ENCODE assay signal across 6 cellular contexts in the genomic region with DNA sequence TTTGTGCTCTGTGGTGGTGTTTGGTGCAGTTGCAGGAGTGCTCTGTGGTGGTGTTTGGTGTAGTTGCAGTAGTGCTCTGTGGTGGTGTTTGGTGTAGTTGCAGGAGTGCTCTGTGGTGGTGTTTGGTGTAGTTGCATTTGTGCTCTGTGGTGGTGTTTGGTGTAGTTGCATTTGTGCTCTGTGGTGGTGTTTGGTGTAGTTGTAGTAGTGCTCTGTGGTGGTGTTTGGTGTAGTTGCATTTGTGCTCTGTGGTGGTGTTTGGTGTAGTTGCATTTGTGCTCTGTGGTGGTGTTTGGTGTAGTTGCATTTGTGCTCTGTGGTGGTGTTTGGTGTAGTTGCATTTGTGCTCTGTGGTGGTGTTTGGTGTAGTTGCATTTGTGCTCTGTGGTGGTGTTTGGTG.
DNase-seq lines count a peak whose midpoint lies in the region; ATAC-seq, FAIRE-seq and TF ChIP-seq lines count a peak whose summit lies in the region.
"Not testable (repeated sequence)": the region's sequence is repeated elsewhere in the genome, so short reads cannot be mapped to it uniquely, and the experiment has no call there.

No MANE protein-coding gene starts in this region.

- H3K36me3 ChIP-seq in HEK293 (ENCODE audit: control insufficient read depth in 2 of 2, insufficient read depth in 1 of 2, low read length in 2 of 2); small intestine (ENCODE audit: control insufficient read depth in 2 of 2, insufficient read depth in 2 of 2, low read length in 2 of 2): not testable (repeated sequence)

- ATAC-seq in activated CD8-positive, alpha-beta memory T cell treated with anti-CD3 and anti-CD28 coated beads, Interleukin-2, amount 10 ng/mL, durations not matched to agents 7 days and 5 days; effector memory CD8-positive, alpha-beta T cell (replicated peaks): not testable (repeated sequence)

- H3K4me1 Mint-ChIP-seq in activated CD4-positive, alpha-beta T cell treated with anti-CD3 and anti-CD28 coated beads, Interleukin-2, amount 10 ng/mL, durations not matched to agents 24 days and 14 days; activated CD8-positive, alpha-beta memory T cell treated with anti-CD3 and anti-CD28 coated beads, Interleukin-2, amount 10 ng/mL, durations not matched to agents 7 days and 5 days; effector memory CD8-positive, alpha-beta T cell (ENCODE audit: low read depth in 2 of 2); neural crest cell: not testable (repeated sequence)

- H3K4me3 Mint-ChIP-seq in activated CD4-positive, alpha-beta T cell treated with anti-CD3 and anti-CD28 coated beads, Interleukin-2, amount 10 ng/mL, durations not matched to agents 24 days and 14 days; activated CD8-positive, alpha-beta memory T cell treated with anti-CD3 and anti-CD28 coated beads, Interleukin-2, amount 10 ng/mL, durations not matched to agents 7 days and 5 days; effector memory CD8-positive, alpha-beta T cell; neural crest cell: not testable (repeated sequence)

- CTCF ChIA-PET in HEK293 (lab: Yijun Ruan, JAX); activated CD8-positive, alpha-beta memory T cell treated with anti-CD3 and anti-CD28 coated beads, Interleukin-2, amount 10 ng/mL, durations not matched to agents 7 days and 5 days (lab: Charles Lee): not testable (repeated sequence)

- POLR2A ChIA-PET in HEK293 (lab: Yijun Ruan, JAX) = not testable (repeated sequence)

- not testable (repeated sequence) for H3K9me3 ChIP-seq in HEK293 (ENCODE audit: control insufficient read depth, insufficient read depth, low read depth, low read length); small intestine (ENCODE audit: control insufficient read depth, low read depth)

- not testable (repeated sequence) for TF ChIP-seq CTCF in HEK293 (tag by site-specific recombination; IDR thresholded peaks at IDR 0.05); neural crest cell (conservative IDR thresholded peaks at IDR 0.05)

- H3K36me3 Mint-ChIP-seq in activated CD4-positive, alpha-beta T cell treated with anti-CD3 and anti-CD28 coated beads, Interleukin-2, amount 10 ng/mL, durations not matched to agents 24 days and 14 days (ENCODE audit: low read depth); activated CD8-positive, alpha-beta memory T cell treated with anti-CD3 and anti-CD28 coated beads, Interleukin-2, amount 10 ng/mL, durations not matched to agents 7 days and 5 days; effector memory CD8-positive, alpha-beta T cell (ENCODE audit: insufficient read depth); neural crest cell (ENCODE audit: low read depth): not testable (repeated sequence)

- intact Hi-C loops in activated CD4-positive, alpha-beta T cell treated with anti-CD3 and anti-CD28 coated beads, Interleukin-2, amount 10 ng/mL, durations not matched to agents 24 days and 14 days (cut with micrococcal nuclease) = not testable (repeated sequence)

- not testable (repeated sequence) for H3K27ac ChIP-seq in HEK293 (ENCODE audit: extremely low read depth, low read depth, low read length); small intestine (ENCODE audit: low read depth in 1 of 2, low read length in 1 of 2)

- not testable (repeated sequence) for H3K27me3 Mint-ChIP-seq in activated CD4-positive, alpha-beta T cell treated with anti-CD3 and anti-CD28 coated beads, Interleukin-2, amount 10 ng/mL, durations not matched to agents 24 days and 14 days; activated CD8-positive, alpha-beta memory T cell treated with anti-CD3 and anti-CD28 coated beads, Interleukin-2, amount 10 ng/mL, durations not matched to agents 7 days and 5 days; effector memory CD8-positive, alpha-beta T cell; neural crest cell (ENCODE audit: low read depth)

- peak; percentile 96 for FAIRE-seq in small intestine (lab: Jason Lieb, UNC)

- H3K9me3 Mint-ChIP-seq in activated CD4-positive, alpha-beta T cell treated with anti-CD3 and anti-CD28 coated beads, Interleukin-2, amount 10 ng/mL, durations not matched to agents 24 days and 14 days; effector memory CD8-positive, alpha-beta T cell: not testable (repeated sequence)
- H3K9me3 Mint-ChIP-seq in activated CD8-positive, alpha-beta memory T cell treated with anti-CD3 and anti-CD28 coated beads, Interleukin-2, amount 10 ng/mL, durations not matched to agents 7 days and 5 days (ENCODE audit: low read depth) = peaks cover 17% of the 10 kb centered on the region
- H3K9me3 Mint-ChIP-seq in neural crest cell = peaks cover 12% of the 10 kb centered on the region

- not testable (repeated sequence) for H3K4me3 ChIP-seq in HEK293 (ENCODE audit: low read depth, low read length); small intestine (ENCODE audit: low read depth in 1 of 2, low read length in 2 of 2)

- DNase-seq in activated CD4-positive, alpha-beta T cell treated with anti-CD3 and anti-CD28 coated beads, Interleukin-2, amount 10 ng/mL, durations not matched to agents 24 days and 14 days = peak; percentile 55
- peak; percentile 41 for DNase-seq in activated CD8-positive, alpha-beta memory T cell treated with anti-CD3 and anti-CD28 coated beads, Interleukin-2, amount 10 ng/mL, durations not matched to agents 7 days and 5 days
- DNase-seq in effector memory CD8-positive, alpha-beta T cell = peak in 2 of 3 experiments; percentile 5 to 8
- peak; percentile 9 for DNase-seq in neural crest cell (ENCODE audit: low read depth, low spot score)
- not testable (repeated sequence) for DNase-seq in small intestine

- not testable (repeated sequence) for H3K27ac Mint-ChIP-seq in activated CD4-positive, alpha-beta T cell treated with anti-CD3 and anti-CD28 coated beads, Interleukin-2, amount 10 ng/mL, durations not matched to agents 24 days and 14 days; activated CD8-positive, alpha-beta memory T cell treated with anti-CD3 and anti-CD28 coated beads, Interleukin-2, amount 10 ng/mL, durations not matched to agents 7 days and 5 days; effector memory CD8-positive, alpha-beta T cell; neural crest cell (ENCODE audit: unreplicated experiment)

- H3K4me1 ChIP-seq in HEK293 (ENCODE audit: control insufficient read depth, insufficient read depth, low read length); small intestine (ENCODE audit: control insufficient read depth in 2 of 2, insufficient read depth in 1 of 2, low read depth in 1 of 2, low read length in 1 of 2): not testable (repeated sequence)

- H3K27me3 ChIP-seq in small intestine (ENCODE audit: control insufficient read depth in 2 of 2, insufficient read depth in 2 of 2, low read length in 2 of 2) = not testable (repeated sequence)

TF ChIP-seq in HEK293, 187 proteins besides CTCF, POLR2A, EP300 and RAD21:
- peak; percentile 24 for TF ChIP-seq ZBTB26 (tag by site-specific recombination; optimal IDR thresholded peaks at IDR 0.05)
